1 cellular context compared by ENCODE assay signal in genomic region chr7:140314571-140315480, GRCh38.
TF ChIP-seq lines count a peak whose summit lies in the region.

No MANE protein-coding gene starts in this region.

TF ChIP-seq in IMR-90, 13 proteins besides CTCF, POLR2A, EP300 and RAD21 (continued from another document):
- no peak for TF ChIP-seq CEBPB (IDR thresholded peaks at IDR 0.05; ENCODE audit: low read depth, low read length)
- no peak for TF ChIP-seq BHLHE40 (IDR thresholded peaks at IDR 0.05; ENCODE audit: low read depth, low read length)
- no peak for TF ChIP-seq MXI1 (IDR thresholded peaks at IDR 0.05; ENCODE audit: borderline replicate concordance, low read depth, low read length)
- TF ChIP-seq FOS (IDR thresholded peaks at IDR 0.05; ENCODE audit: low read depth, low read length): no peak
- no peak for TF ChIP-seq RCOR1 (IDR thresholded peaks at IDR 0.05; ENCODE audit: insufficient replicate concordance, low read length)
- no peak for TF ChIP-seq SMC3 (IDR thresholded peaks at IDR 0.05; ENCODE audit: low read depth, low read length)
- no peak for TF ChIP-seq CHD1 (IDR thresholded peaks at IDR 0.05; ENCODE audit: low read depth, low read length)
- no peak for TF ChIP-seq RFX5 (IDR thresholded peaks at IDR 0.05; ENCODE audit: low read depth, low read length)
